ENCODE assay signal across 17 cellular contexts in the genomic region with DNA sequence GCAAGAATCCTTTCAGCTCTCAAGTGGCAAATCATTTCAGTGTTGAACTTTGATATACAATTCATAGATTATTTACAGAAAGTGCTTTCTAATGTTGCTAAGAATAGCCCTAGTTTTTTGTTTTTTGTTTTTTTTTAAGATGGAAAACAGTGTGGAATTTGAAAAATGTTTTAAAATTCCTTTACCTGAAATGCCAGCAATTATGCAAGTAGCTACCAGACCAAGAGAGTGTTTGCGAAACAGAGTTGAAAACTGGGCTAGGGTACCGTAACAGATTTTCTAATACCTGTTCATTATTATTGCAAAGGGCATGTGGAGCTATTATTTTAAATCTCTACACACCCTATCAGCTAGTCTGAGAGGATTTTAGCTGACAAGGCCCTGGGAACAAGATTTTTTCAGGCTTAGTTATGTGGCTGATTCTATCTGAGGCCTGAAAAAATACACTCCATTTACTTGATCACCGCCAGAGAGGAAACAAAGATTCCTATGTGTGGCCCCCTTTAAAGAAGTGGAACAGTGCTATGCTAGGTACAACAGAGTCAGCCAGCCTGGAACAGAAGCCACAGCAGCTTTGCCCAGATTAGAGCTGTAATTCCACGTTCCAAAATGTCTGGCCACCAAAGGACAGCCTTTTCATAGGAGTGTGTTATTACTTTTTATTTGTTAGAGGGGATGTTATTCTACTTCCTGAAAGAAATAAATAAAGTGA. TPM values are rescaled to one million over a fixed set of nuclear protein-coding genes. Genes with fewer than 3 reads are reported as not detected.
A peak's percentile ranks its signal among the peaks of the same experiment; 100 is the strongest.
DNase-seq lines count a peak whose midpoint lies in the region; ATAC-seq and TF ChIP-seq lines count a peak whose summit lies in the region.
"Had no signal": no experiment of that assay in that cellular context is flagged by ENCODE, and none has a peak within 500 bp of the region (broad histone marks: within the 10 kb centered on the region; RNA-seq: fewer than 3 reads in every experiment).

No MANE protein-coding gene starts in this region.

- intact Hi-C loops in posterior cingulate gyrus (cut with DNase I), result no loop called here
- intact Hi-C loops in esophagus muscularis mucosa (cut with DNase I), result no loop called here

- peaks cover 29% of the 10 kb centered on the region for H3K4me1 ChIP-seq in GM23338 (ENCODE audit: insufficient read depth)
- H3K4me1 ChIP-seq in HUES64 (ENCODE audit: insufficient read depth, low read length), result peaks cover 25% of the 10 kb centered on the region
- H3K4me1 ChIP-seq in osteoblast (ENCODE audit: insufficient read depth, low read length), result peaks cover 3% of the 10 kb centered on the region
- H3K4me1 ChIP-seq in esophagus muscularis mucosa, result no peaks in the 10 kb centered on the region
- H3K4me1 ChIP-seq: A549 had no signal

- peaks cover 29% of the 10 kb centered on the region for H3K4me1 Mint-ChIP-seq in GM23338

- H3K79me2 ChIP-seq in GM23338 (replicated peaks; ENCODE audit: insufficient read depth) (no peaks in the 10 kb centered on the region), osteoblast (ENCODE audit: insufficient read depth, low read length) (no peaks in the 10 kb centered on the region)

- H3K27me3 ChIP-seq in GM23338 (ENCODE audit: insufficient read depth), result no peaks in the 10 kb centered on the region
- no peaks in the 10 kb centered on the region for H3K27me3 ChIP-seq in HUES64 (ENCODE audit: insufficient read depth, low read length)
- no peaks in the 10 kb centered on the region for H3K27me3 ChIP-seq in osteoblast (ENCODE audit: insufficient read depth, low read length)
- H3K27me3 ChIP-seq in esophagus muscularis mucosa, result no peaks in the 10 kb centered on the region

- H3K27ac ChIP-seq in GM23338 (ENCODE audit: low read depth), result peak overlapping the region; percentile 64
- H3K27ac ChIP-seq in HUES64 (ENCODE audit: low read depth, low read length), result peak overlapping the region; percentile 60
- no peak overlapping the region for H3K27ac ChIP-seq in osteoblast (ENCODE audit: low read depth, low read length)
- no peak overlapping the region for H3K27ac ChIP-seq in esophagus muscularis mucosa (replicated peaks in 1 of 4)
- H3K27ac ChIP-seq: A549 had no signal

- H3K4me3 Mint-ChIP-seq in GM23338, result no peak overlapping the region

- H3K4me2 ChIP-seq in GM23338, result peak overlapping the region; percentile 17; the same call in 1 of the 2 replicates
- H3K4me2 ChIP-seq in osteoblast (ENCODE audit: insufficient read depth, low read length), result no peak overlapping the region
- H3K4me2 ChIP-seq: A549 had no signal

- WGBS in HUES64, result 78% methylated on average over 4 of the region's 4 CpGs
- WGBS in esophagus muscularis mucosa, result 73% methylated on average over 4 of the region's 4 CpGs

- no peak for TF ChIP-seq EP300 in esophagus muscularis mucosa (IDR thresholded peaks at IDR 0.05)

- TF ChIP-seq CTCF in GM23338 (conservative IDR thresholded peaks at IDR 0.05; ENCODE audit: low read depth in 2 of 2) (no peak), osteoblast (IDR thresholded peaks at IDR 0.05; ENCODE audit: extremely low read depth, low read depth, low read length) (no peak), esophagus muscularis mucosa (IDR thresholded peaks at IDR 0.05) (no peak)

- DNase-seq in GM23338 (ENCODE audit: low spot score) (peak; percentile 52), islet precursor cell (peak; percentile 55), osteoblast (ENCODE audit: insufficient read length, low spot score, missing footprints) (no peak), SW480 (ENCODE audit: low spot score) (no peak), posterior cingulate gyrus (no peak), esophagus muscularis mucosa (ENCODE audit: extremely low spot score) (no peak)
- DNase-seq: C1 segment of cervical spinal cord, DMS79 treated with DMSO at 0.1 percent for 48 hours, GOT3, NCI-H187, NCI-H526 treated with DMSO at 0.1 percent for 48 hours, RPMI8226, SIG-M5 had no signal

- H4K20me1 ChIP-seq in GM23338 (replicated peaks; ENCODE audit: insufficient read depth) (no peaks in the 10 kb centered on the region), osteoblast (ENCODE audit: insufficient read depth, low read length) (no peaks in the 10 kb centered on the region)

- H3K4me3 ChIP-seq in GM23338, result no peak overlapping the region
- no peak overlapping the region for H3K4me3 ChIP-seq in HUES64 (ENCODE audit: low read length)
- no peak overlapping the region for H3K4me3 ChIP-seq in osteoblast (ENCODE audit: insufficient read depth, low read length)
- H3K4me3 ChIP-seq in esophagus muscularis mucosa, result no peak overlapping the region
- H3K4me3 ChIP-seq: A549, GM12878 had no signal

- H2AFZ ChIP-seq in GM23338 (peak overlapping the region; percentile 1; the same call in 1 of the 2 replicates), osteoblast (ENCODE audit: low read length) (peak overlapping the region; percentile 42)

- H3K9me3 Mint-ChIP-seq in GM23338, result no peaks in the 10 kb centered on the region; the same call in 2 of the 3 replicates

- H3K9me2 ChIP-seq in GM23338 (ENCODE audit: insufficient read depth), result no peaks in the 10 kb centered on the region; the same call in 1 of the 2 replicates

- H3K9me3 ChIP-seq in HUES64 (ENCODE audit: insufficient read depth, low read depth, low read length) (no peaks in the 10 kb centered on the region), osteoblast (ENCODE audit: low read depth, low read length) (no peaks in the 10 kb centered on the region), esophagus muscularis mucosa (no peaks in the 10 kb centered on the region)
- H3K9me3 ChIP-seq: A549 had no signal

- no peaks in the 10 kb centered on the region for H3F3A ChIP-seq in GM23338 (replicated peaks; ENCODE audit: low read depth)

- TF ChIP-seq POLR2A in esophagus muscularis mucosa (IDR thresholded peaks at IDR 0.05; ENCODE audit: low read depth), result no peak

- H3K9ac ChIP-seq in HUES64 (ENCODE audit: low read depth, low read length), result peak overlapping the region; percentile 58

- no peaks in the 10 kb centered on the region for H3K36me3 Mint-ChIP-seq in GM23338 (ENCODE audit: low read depth)

- peak; percentile 65 for ATAC-seq in GM23338
- ATAC-seq in GM21515 (IDR thresholded peaks at IDR 0.05; ENCODE audit: unreplicated experiment), result no peak
- ATAC-seq: A549, GM12878 had no signal

- no peaks in the 10 kb centered on the region for H3K36me3 ChIP-seq in GM23338 (ENCODE audit: insufficient read depth)
- H3K36me3 ChIP-seq in HUES64 (ENCODE audit: insufficient read depth, low read length), result no peaks in the 10 kb centered on the region
- H3K36me3 ChIP-seq in osteoblast (ENCODE audit: insufficient read depth, low read length), result no peaks in the 10 kb centered on the region
- H3K36me3 ChIP-seq in esophagus muscularis mucosa, result no peaks in the 10 kb centered on the region

- H3K27ac Mint-ChIP-seq in GM23338, result peak overlapping the region; percentile 94

- peaks cover 4% of the 10 kb centered on the region for H3K27me3 Mint-ChIP-seq in GM23338 (ENCODE audit: insufficient read depth, low read depth, poor library complexity)

TF ChIP-seq in GM23338, 12 proteins besides CTCF, POLR2A, EP300 and RAD21:
- TF ChIP-seq ZNF114 (CRISPR knock-in tag; IDR thresholded peaks at IDR 0.05), result no peak
- TF ChIP-seq, protein P1, sequence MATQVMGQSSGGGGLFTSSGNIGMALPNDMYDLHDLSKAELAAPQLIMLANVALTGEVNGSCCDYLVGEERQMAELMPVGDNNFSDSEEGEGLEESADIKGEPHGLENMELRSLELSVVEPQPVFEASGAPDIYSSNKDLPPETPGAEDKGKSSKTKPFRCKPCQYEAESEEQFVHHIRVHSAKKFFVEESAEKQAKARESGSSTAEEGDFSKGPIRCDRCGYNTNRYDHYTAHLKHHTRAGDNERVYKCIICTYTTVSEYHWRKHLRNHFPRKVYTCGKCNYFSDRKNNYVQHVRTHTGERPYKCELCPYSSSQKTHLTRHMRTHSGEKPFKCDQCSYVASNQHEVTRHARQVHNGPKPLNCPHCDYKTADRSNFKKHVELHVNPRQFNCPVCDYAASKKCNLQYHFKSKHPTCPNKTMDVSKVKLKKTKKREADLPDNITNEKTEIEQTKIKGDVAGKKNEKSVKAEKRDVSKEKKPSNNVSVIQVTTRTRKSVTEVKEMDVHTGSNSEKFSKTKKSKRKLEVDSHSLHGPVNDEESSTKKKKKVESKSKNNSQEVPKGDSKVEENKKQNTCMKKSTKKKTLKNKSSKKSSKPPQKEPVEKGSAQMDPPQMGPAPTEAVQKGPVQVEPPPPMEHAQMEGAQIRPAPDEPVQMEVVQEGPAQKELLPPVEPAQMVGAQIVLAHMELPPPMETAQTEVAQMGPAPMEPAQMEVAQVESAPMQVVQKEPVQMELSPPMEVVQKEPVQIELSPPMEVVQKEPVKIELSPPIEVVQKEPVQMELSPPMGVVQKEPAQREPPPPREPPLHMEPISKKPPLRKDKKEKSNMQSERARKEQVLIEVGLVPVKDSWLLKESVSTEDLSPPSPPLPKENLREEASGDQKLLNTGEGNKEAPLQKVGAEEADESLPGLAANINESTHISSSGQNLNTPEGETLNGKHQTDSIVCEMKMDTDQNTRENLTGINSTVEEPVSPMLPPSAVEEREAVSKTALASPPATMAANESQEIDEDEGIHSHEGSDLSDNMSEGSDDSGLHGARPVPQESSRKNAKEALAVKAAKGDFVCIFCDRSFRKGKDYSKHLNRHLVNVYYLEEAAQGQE (IDR thresholded peaks at IDR 0.05; ENCODE audit: unreplicated experiment), result no peak
- TF ChIP-seq NANOG (IDR thresholded peaks at IDR 0.05; ENCODE audit: borderline replicate concordance), result peak; percentile 33; the same call in 1 of the 2 replicates

RNA-seq across cellular contexts. Expression of a gene that starts 46.9 kb away (rescaled TPM):
- 42.5 and 42.9 TPM in 2 replicates for total RNA-seq in GM23338 (2014; rRNA removed; shearing (Covaris generic))
- polyA plus RNA-seq in GM23338 (2016; fragmentation: Nextera tagmentation; extraction: Ambion mirVana), result 18.7 and 20.1 TPM in 2 replicates
- 37.5 TPM for polyA plus RNA-seq in HUES64 (2013, experiment 1 of 2)
- 45.6 TPM for polyA plus RNA-seq in HUES64 (2013, experiment 2 of 2)
- total RNA-seq in osteoblast (11.2 and 13.3 TPM in 2 replicates), esophagus muscularis mucosa (1 to 10 TPM; 4.0 to 6.6 (median 6.0) TPM)

Comparison
In these comparisons a context has a peak if more than half of its experiments do, and no peak if none do; other contexts are left out.
1. DNase-seq: peak in GM23338 (single experiment) and islet precursor cell (single experiment); none in osteoblast (single experiment), SW480 (single experiment), posterior cingulate gyrus (0 of 10) and esophagus muscularis mucosa (single experiment).
2. H3K27ac ChIP-seq: peak in GM23338 (single experiment) and HUES64 (single experiment); none in osteoblast (single experiment) and esophagus muscularis mucosa (0 of 4).